Comparison of ENCODE assay signal across 8 cellular contexts in the genomic region with DNA sequence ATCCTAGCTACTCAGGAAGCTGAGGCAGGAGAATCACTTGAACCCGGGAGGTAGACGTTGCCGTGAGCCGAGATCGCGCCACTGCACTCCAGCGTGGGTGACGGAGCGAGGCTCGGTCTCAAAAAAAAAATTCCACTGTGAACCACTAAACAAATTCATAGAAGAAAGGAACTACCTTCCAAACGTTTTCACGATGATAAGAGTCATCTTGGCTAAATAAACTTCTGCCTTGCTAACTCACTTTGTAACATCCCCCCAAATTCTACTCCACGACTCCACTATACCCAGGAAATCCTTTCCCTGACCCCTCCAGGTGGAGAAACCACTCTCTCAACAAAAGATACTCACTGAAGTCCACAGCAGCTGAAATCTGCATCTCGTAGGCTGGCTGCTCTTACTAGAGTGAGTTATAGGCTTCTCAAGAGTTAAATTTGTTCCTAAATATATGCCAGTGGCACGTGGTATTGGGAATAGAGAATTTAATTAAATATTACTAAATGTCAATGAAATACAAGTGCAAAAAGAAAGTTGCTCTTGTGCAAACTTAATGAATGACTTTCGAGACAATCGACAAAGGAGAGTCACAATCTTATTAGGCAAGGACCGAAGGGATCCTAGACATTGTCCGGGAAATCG. TPM values are rescaled to one million over a fixed set of nuclear protein-coding genes. Genes with fewer than 3 reads are reported as not detected.
DNase-seq lines count a peak whose midpoint lies in the region; ATAC-seq and TF ChIP-seq lines count a peak whose summit lies in the region.

No MANE protein-coding gene starts in this region.

- TF ChIP-seq CTCF in BJ (IDR thresholded peaks at IDR 0.05; ENCODE audit: insufficient read depth, low read depth, low read length) = no peak
- no peak for TF ChIP-seq CTCF in cardiac fibroblast (IDR thresholded peaks at IDR 0.05; ENCODE audit: low read depth, low read length)

- no peaks in the 10 kb centered on the region for H3K27me3 Mint-ChIP-seq in naive thymus-derived CD8-positive, alpha-beta T cell

- no peaks in the 10 kb centered on the region for H3K36me3 Mint-ChIP-seq in naive thymus-derived CD8-positive, alpha-beta T cell

- H3K4me3 Mint-ChIP-seq in naive thymus-derived CD8-positive, alpha-beta T cell = peak overlapping the region; percentile 79 to 97 (median 93)

- POLR2A ChIA-PET in BJ (lab: Charles Lee) = interaction anchor here (0.5 kb wide), 1 partner anchor 225 kb away, joined by 6 read pairs; no protein-coding TSS in a partner anchor
- POLR2A ChIA-PET in naive thymus-derived CD8-positive, alpha-beta T cell (lab: Charles Lee) = interaction anchor here (1.1 kb wide), 1 partner anchor 13 kb away, joined by 3 read pairs; no protein-coding TSS in a partner anchor

- no peak for ATAC-seq in naive thymus-derived CD8-positive, alpha-beta T cell
- ATAC-seq in GM19395 (IDR thresholded peaks at IDR 0.05; ENCODE audit: unreplicated experiment) = no peak
- no peak for ATAC-seq in GM21723 (IDR thresholded peaks at IDR 0.05; ENCODE audit: unreplicated experiment)
- ATAC-seq in GM21717 (IDR thresholded peaks at IDR 0.05; ENCODE audit: unreplicated experiment) = no peak

- peak overlapping the region; percentile 86 to 96 (median 94) for H3K27ac Mint-ChIP-seq in naive thymus-derived CD8-positive, alpha-beta T cell

- H3K9me3 Mint-ChIP-seq in naive thymus-derived CD8-positive, alpha-beta T cell = no peaks in the 10 kb centered on the region

- peaks cover 12 to 52% (median 38%) of the 10 kb centered on the region in 4 donors for H3K4me1 Mint-ChIP-seq in naive thymus-derived CD8-positive, alpha-beta T cell

- no peaks in the 10 kb centered on the region; the same call in 1 of the 2 replicates for H3K36me3 ChIP-seq in BJ (ENCODE audit: control insufficient read depth, insufficient read depth, low read length)

- DNase-seq in BJ (ENCODE audit: low read depth) (no peak), cardiac fibroblast (ENCODE audit: low read depth in 2 of 2) (peak in 1 of 2 donors; percentile 11), HuH-7.5 (ENCODE audit: low spot score) (no peak)
- DNase-seq in Jurkat, Clone E6-1 (ENCODE audit: low read depth, low spot score) = no peak
- peak in 1 of 10 donors; percentile 13 for DNase-seq in naive thymus-derived CD8-positive, alpha-beta T cell

- CTCF ChIA-PET in BJ (lab: Yijun Ruan, JAX) = interaction anchor here (1.0 to 1.4 kb wide), 3 partner anchors 10 to 18 kb away, joined by 3 to 6 read pairs (median 3); no protein-coding TSS in a partner anchor

- H3K4me3 ChIP-seq in BJ (ENCODE audit: low read depth, low read length) (peak overlapping the region; percentile 67), cardiac fibroblast (replicated peaks in 1 of 2; ENCODE audit: low read depth in 2 of 2, low read length in 2 of 2) (peak overlapping the region; percentile 67 to 76)
- peak overlapping the region; percentile 87 for H3K4me3 ChIP-seq in Jurkat, Clone E6-1 (ENCODE audit: low read length)

- H3K27me3 ChIP-seq in BJ (ENCODE audit: control insufficient read depth, insufficient read depth, low read length) = no peaks in the 10 kb centered on the region

RNA-seq across cellular contexts. Expression of a gene that starts 1.6 kb away (rescaled TPM):
- polyA plus RNA-seq in BJ (2011; rRNA removed) = 30.7 and 37.4 TPM in 2 replicates
- polyA minus RNA-seq in BJ (2011; rRNA and poly(A)+ RNA removed) = 18.5 and 23.4 TPM in 2 replicates
- polyA plus RNA-seq in Jurkat, Clone E6-1 (2012; ENCODE audit: insufficient read depth, insufficient read length) = 73.7 TPM
- total RNA-seq in naive thymus-derived CD8-positive, alpha-beta T cell = 100 to 1,000 TPM; 185 to 206 TPM
- polyA plus RNA-seq in naive thymus-derived CD8-positive, alpha-beta T cell = 10 to 100 TPM; 55.4 to 78.6 (median 68.1) TPM
